ENCODE assay signal across 1 cellular context in genomic region chr11:6932150-6932549, GRCh38.
TF ChIP-seq lines count a peak whose summit lies in the region.

No MANE protein-coding gene starts in this region.

TF ChIP-seq in GM12878, 131 proteins besides CTCF, POLR2A, EP300 and RAD21:
- TF ChIP-seq SMAD1 (IDR thresholded peaks at IDR 0.05; ENCODE audit: low read depth, partially characterized antibody) = no peak
- TF ChIP-seq DPF2 (IDR thresholded peaks at IDR 0.05) = no peak
- TF ChIP-seq SMARCA5 (IDR thresholded peaks at IDR 0.05) = no peak
- TF ChIP-seq TBL1XR1 (IDR thresholded peaks at IDR 0.05; ENCODE audit: low read depth, low read length) = no peak
- TF ChIP-seq ZNF217 (IDR thresholded peaks at IDR 0.05) = no peak
- no peak for TF ChIP-seq NFIC (IDR thresholded peaks at IDR 0.05; ENCODE audit: low read depth, low read length)
- TF ChIP-seq HDAC2 (IDR thresholded peaks at IDR 0.05) = no peak
- no peak for TF ChIP-seq SMAD5 (IDR thresholded peaks at IDR 0.05; ENCODE audit: low read depth)
- no peak for TF ChIP-seq BACH1 (IDR thresholded peaks at IDR 0.05; ENCODE audit: borderline replicate concordance)
- TF ChIP-seq PAX8 (IDR thresholded peaks at IDR 0.05) = no peak
- no peak for TF ChIP-seq CREB1 (IDR thresholded peaks at IDR 0.05; ENCODE audit: low read depth)
- TF ChIP-seq HDAC6 (IDR thresholded peaks at IDR 0.05; ENCODE audit: unreplicated experiment) = no peak
- no peak for TF ChIP-seq CBX5 (IDR thresholded peaks at IDR 0.05; ENCODE audit: low read depth)
- no peak for TF ChIP-seq ZNF207 (IDR thresholded peaks at IDR 0.05; ENCODE audit: borderline replicate concordance)
- no peak for TF ChIP-seq EZH2 (IDR thresholded peaks at IDR 0.05; ENCODE audit: borderline replicate concordance, control insufficient read depth, low read depth, low read length)
